In the genomic region with DNA sequence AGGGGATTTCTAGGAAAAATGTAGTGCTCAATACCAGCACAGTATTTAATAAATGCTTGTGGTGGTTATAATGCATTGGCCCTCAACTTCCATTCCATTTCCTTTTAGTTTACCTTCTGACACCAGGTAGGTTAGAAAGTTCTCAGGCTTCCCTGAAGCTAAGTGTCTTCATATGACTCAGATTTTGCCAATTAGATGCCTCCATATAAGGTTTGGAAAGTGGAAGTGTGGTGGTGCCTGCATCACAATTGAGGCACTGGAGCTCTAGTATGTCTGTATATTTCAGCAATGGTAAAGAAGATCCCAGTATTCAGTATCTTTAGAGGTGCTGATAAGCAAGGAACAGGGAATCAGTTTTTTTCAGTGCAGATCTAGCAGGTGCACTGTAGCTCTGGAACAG, we compare ENCODE assay signal across 1 cellular context.
TF ChIP-seq lines count a peak whose summit lies in the region.

No MANE protein-coding gene starts in this region.

TF ChIP-seq in GM12878, 131 proteins besides CTCF, POLR2A, EP300 and RAD21:
- TF ChIP-seq TCF3 (IDR thresholded peaks at IDR 0.05; ENCODE audit: borderline replicate concordance, insufficient read depth, low read depth, low read length) (no peak), IRF3 (IDR thresholded peaks at IDR 0.05) (no peak), BCLAF1 (IDR thresholded peaks at IDR 0.05) (no peak), BCL3 (IDR thresholded peaks at IDR 0.05; ENCODE audit: borderline replicate concordance, insufficient read depth, low read depth, low read length, poor library complexity, severe bottlenecking) (no peak)
